ENCODE assay signal across 1 cellular context in genomic region chr3:126982522-126983175, GRCh38.
TF ChIP-seq lines count a peak whose summit lies in the region.

TSS of gene PLXNA1 (plus strand) at chr3:126983115. CDS start at chr3:126988594, 5,479 bp downstream.

TF ChIP-seq in HepG2, 621 proteins besides CTCF, POLR2A, EP300 and RAD21 (continued from another document and continues in another):
- TF ChIP-seq ZNF609 (CRISPR knock-in tag; IDR thresholded peaks at IDR 0.05; ENCODE audit: borderline replicate concordance) (0 out of 2 replicates have a peak, but pooled peaks have one; percentile 29), CHD4 (IDR thresholded peaks at IDR 0.05; ENCODE audit: borderline replicate concordance, low read length) (peak; percentile 93), DRAP1 (CRISPR knock-in tag; IDR thresholded peaks at IDR 0.05) (no peak), ZNF143 (CRISPR knock-in tag; IDR thresholded peaks at IDR 0.05) (no peak), AGO2 (optimal IDR thresholded peaks at IDR 0.05; ENCODE audit: low read depth, low read length) (peak; percentile 27), ZNF10 (CRISPR knock-in tag; IDR thresholded peaks at IDR 0.05; ENCODE audit: borderline replicate concordance, low read depth) (no peak), TBX3 (IDR thresholded peaks at IDR 0.05; ENCODE audit: borderline replicate concordance) (peak; percentile 42; the same call in 1 of the 2 replicates), ATF4 (CRISPR knock-in tag; IDR thresholded peaks at IDR 0.05) (no peak), TOPORS (CRISPR knock-in tag; IDR thresholded peaks at IDR 0.05) (no peak), FOSL1 (CRISPR knock-in tag; IDR thresholded peaks at IDR 0.05; ENCODE audit: borderline replicate concordance) (no peak), NFE2 (CRISPR knock-in tag; IDR thresholded peaks at IDR 0.05) (no peak), ZFP91 (CRISPR knock-in tag; IDR thresholded peaks at IDR 0.05; ENCODE audit: borderline replicate concordance) (peak; percentile 87), NFIC (IDR thresholded peaks at IDR 0.05; ENCODE audit: low read length) (no peak), ZNF646 (CRISPR knock-in tag; IDR thresholded peaks at IDR 0.05) (peak; percentile 53), ZSCAN30 (CRISPR knock-in tag; IDR thresholded peaks at IDR 0.05) (no peak), HOXD1 (CRISPR knock-in tag; IDR thresholded peaks at IDR 0.05) (peak; percentile 41; the same call in 1 of the 2 replicates), JUND (CRISPR knock-in tag; IDR thresholded peaks at IDR 0.05) (no peak), MXI1 (IDR thresholded peaks at IDR 0.05; ENCODE audit: borderline replicate concordance, low read depth, low read length) (no peak; the same call in 2 of the 3 replicates), THRA (CRISPR knock-in tag; IDR thresholded peaks at IDR 0.05; ENCODE audit: borderline replicate concordance) (no peak), MLX (CRISPR knock-in tag; IDR thresholded peaks at IDR 0.05) (no peak), FOSL2 (CRISPR knock-in tag; IDR thresholded peaks at IDR 0.05) (0 out of 2 replicates have a peak, but pooled peaks have one; percentile 31), U2AF1 (optimal IDR thresholded peaks at IDR 0.05; ENCODE audit: low read depth, low read length) (peak; percentile 89), RFX1 (IDR thresholded peaks at IDR 0.05) (no peak), CERS6 (CRISPR knock-in tag; IDR thresholded peaks at IDR 0.05) (0 out of 2 replicates have a peak, but pooled peaks have one; percentile 13), RERE (CRISPR knock-in tag; IDR thresholded peaks at IDR 0.05; ENCODE audit: low read depth) (no peak), ZNF781 (CRISPR knock-in tag; IDR thresholded peaks at IDR 0.05; ENCODE audit: borderline replicate concordance, not compliant biosample characterization) (peak; percentile 78), CENPBD1 (CRISPR knock-in tag; IDR thresholded peaks at IDR 0.05; ENCODE audit: borderline replicate concordance, low read depth) (no peak), KLF13 (CRISPR knock-in tag; IDR thresholded peaks at IDR 0.05) (no peak; the same call in 1 of the 2 replicates), ZNF776 (CRISPR knock-in tag; IDR thresholded peaks at IDR 0.05) (peak; percentile 71; the same call in 1 of the 2 replicates), SMYD3 (CRISPR knock-in tag; IDR thresholded peaks at IDR 0.05) (no peak)
